In the genomic region with DNA sequence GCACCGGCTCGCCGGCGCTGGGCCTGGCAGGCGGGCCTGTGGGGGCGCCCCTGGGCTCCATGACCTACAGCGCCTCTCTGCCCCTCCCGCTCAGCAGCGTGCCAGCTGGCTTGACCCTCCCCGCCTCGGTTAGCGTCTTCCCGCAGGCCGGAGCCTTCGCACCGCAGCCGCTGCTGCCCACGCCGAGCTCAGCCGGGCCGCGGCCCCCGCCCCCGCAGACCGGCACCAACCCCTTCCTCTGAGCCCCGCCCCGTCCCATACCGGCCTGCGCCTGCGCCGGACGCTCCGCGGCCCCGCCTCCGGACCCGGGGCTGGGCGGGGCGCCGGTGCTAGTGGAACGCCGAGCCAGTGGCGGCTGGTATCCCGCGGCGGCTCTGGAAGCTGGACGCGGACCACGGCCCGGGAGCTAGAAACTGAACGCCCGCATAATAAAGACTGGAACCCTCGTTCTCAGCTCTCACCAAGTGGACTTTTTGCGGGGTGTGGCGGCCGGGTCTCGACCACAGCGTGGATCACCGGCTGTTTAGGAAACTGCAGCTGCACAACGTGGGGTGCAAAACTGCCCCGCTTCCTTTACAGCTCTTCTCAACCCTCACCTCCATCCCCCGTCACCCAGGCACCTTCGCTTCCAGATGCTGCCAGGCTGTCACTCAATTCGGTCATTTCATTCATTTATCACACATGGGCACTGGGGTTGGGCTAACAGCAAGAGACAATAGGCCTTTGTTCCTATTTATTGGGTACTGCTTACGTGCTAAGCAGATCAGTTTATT, we compare ENCODE assay signal across 8 cellular contexts. TPM values are rescaled to one million over a fixed set of nuclear protein-coding genes. Genes with fewer than 3 reads are reported as not detected.
DNase-seq lines count a peak whose midpoint lies in the region; ATAC-seq, FAIRE-seq and TF ChIP-seq lines count a peak whose summit lies in the region.

No MANE protein-coding gene starts in this region.

- no peaks in the 10 kb centered on the region for H3K9me2 ChIP-seq in hepatocyte (replicated peaks; ENCODE audit: insufficient read depth)

- peak overlapping the region; percentile 94 for H2AFZ ChIP-seq in astrocyte (ENCODE audit: low read depth, low read length)
- H2AFZ ChIP-seq in hepatocyte = peak overlapping the region; percentile 42

- H3K9me3 Mint-ChIP-seq in astrocyte (ENCODE audit: unreplicated experiment) = peaks cover 3% of the 10 kb centered on the region

- peak overlapping the region; percentile 74 for H3K4me3 ChIP-seq in astrocyte (ENCODE audit: insufficient read depth, low read depth, low read length)
- peak overlapping the region; percentile 22 for H3K4me3 ChIP-seq in hepatocyte
- peak overlapping the region; percentile 56 for H3K4me3 ChIP-seq in retinal pigment epithelial cell (ENCODE audit: low read length)

- H3K4me2 ChIP-seq in astrocyte (ENCODE audit: low read length) (peak overlapping the region; percentile 96), hepatocyte (peak overlapping the region; percentile 87)

- no peaks in the 10 kb centered on the region for H3K36me3 Mint-ChIP-seq in astrocyte (ENCODE audit: low read depth, unreplicated experiment)

- ATAC-seq in HG02678 (IDR thresholded peaks at IDR 0.05; ENCODE audit: unreplicated experiment) = peak; percentile 83

- no peaks in the 10 kb centered on the region for H3K27me3 ChIP-seq in astrocyte (ENCODE audit: insufficient read depth, low read length)
- no peaks in the 10 kb centered on the region for H3K27me3 ChIP-seq in hepatocyte

- WGBS in hepatocyte (ENCODE audit: low lambda C conversion rate, missing lambda C conversion rate) = 5% methylated on average over 46 of the region's 65 CpGs

- H3K4me3 Mint-ChIP-seq in astrocyte (ENCODE audit: unreplicated experiment) = peak overlapping the region; percentile 89

- H3K36me3 ChIP-seq in astrocyte (ENCODE audit: insufficient read depth, low read length) (no peaks in the 10 kb centered on the region), hepatocyte (replicated peaks; ENCODE audit: insufficient read depth, low read depth) (no peaks in the 10 kb centered on the region)

- H3K9ac ChIP-seq in astrocyte (ENCODE audit: low read length) = peak overlapping the region; percentile 69

- H3K27ac ChIP-seq in astrocyte (ENCODE audit: low read depth, low read length) = peak overlapping the region; percentile 45
- peak overlapping the region; percentile 94 for H3K27ac ChIP-seq in hepatocyte

- H3K79me2 ChIP-seq in astrocyte (ENCODE audit: insufficient read depth, low read length) (no peaks in the 10 kb centered on the region), hepatocyte (peaks cover 2% of the 10 kb centered on the region)

- peak; percentile 94 for FAIRE-seq in GM12891 (lab: Jason Lieb, UNC)
- no peak for FAIRE-seq in astrocyte (lab: Jason Lieb, UNC)

- peaks cover 7% of the 10 kb centered on the region for H3K4me1 Mint-ChIP-seq in astrocyte (ENCODE audit: low read depth, unreplicated experiment)

- peaks cover 16% of the 10 kb centered on the region for H3K4me1 ChIP-seq in astrocyte (ENCODE audit: insufficient read depth, low read length)
- peaks cover 29% of the 10 kb centered on the region for H3K4me1 ChIP-seq in hepatocyte (ENCODE audit: insufficient read depth)

- no peak for TF ChIP-seq POLR2A in GM12891 (IDR thresholded peaks at IDR 0.05; ENCODE audit: low read depth, low read length)

- no peaks in the 10 kb centered on the region for H3K9me3 ChIP-seq in astrocyte (ENCODE audit: insufficient read depth, low read depth, low read length)
- H3K9me3 ChIP-seq in hepatocyte (ENCODE audit: low read depth) = no peaks in the 10 kb centered on the region

- peak overlapping the region; percentile 69 for H3K27ac Mint-ChIP-seq in astrocyte (ENCODE audit: unreplicated experiment)

- TF ChIP-seq CTCF in astrocyte (IDR thresholded peaks at IDR 0.05; ENCODE audit: insufficient read depth, low read depth, low read length) = no peak
- TF ChIP-seq CTCF in hepatocyte (IDR thresholded peaks at IDR 0.05; ENCODE audit: poor library complexity) = peak; percentile 20
- no peak for TF ChIP-seq CTCF in retinal pigment epithelial cell (conservative IDR thresholded peaks at IDR 0.05; ENCODE audit: low read depth, low read length)

- H4K20me1 ChIP-seq in astrocyte (ENCODE audit: insufficient read depth, low read length) (no peaks in the 10 kb centered on the region), hepatocyte (ENCODE audit: insufficient read depth, poor library complexity, severe bottlenecking) (no peaks in the 10 kb centered on the region)

- DNase-seq in GM12891 (ENCODE audit: insufficient read length, low spot score) = peak; percentile 99
- DNase-seq in NCI-H1436 (lab: John Stamatoyannopoulos, UW) = peak; percentile 84
- DNase-seq in T-helper 22 cell (ENCODE audit: low read depth) = peak; percentile 69
- DNase-seq in astrocyte (ENCODE audit: low read depth) = peak; percentile 53
- peak; percentile 95 for DNase-seq in hepatocyte (ENCODE audit: low spot score)
- peak; percentile 37 for DNase-seq in retinal pigment epithelial cell (ENCODE audit: low read depth)
- no peak for DNase-seq in OCI-M2 (lab: John Stamatoyannopoulos, UW; ENCODE audit: unreplicated experiment)

- H3K27me3 Mint-ChIP-seq in astrocyte (ENCODE audit: low read depth, unreplicated experiment) = peaks cover 30% of the 10 kb centered on the region

TF ChIP-seq in GM12891, 5 proteins besides CTCF, POLR2A, EP300 and RAD21:
- TF ChIP-seq TAF1 (IDR thresholded peaks at IDR 0.05; ENCODE audit: low read depth, low read length) = no peak
- no peak for TF ChIP-seq POLR2AphosphoS5 (IDR thresholded peaks at IDR 0.05; ENCODE audit: low read depth, low read length)
- TF ChIP-seq PAX5 (IDR thresholded peaks at IDR 0.05; ENCODE audit: insufficient read depth, low read length, severe bottlenecking) = no peak

RNA-seq across cellular contexts. Expression of gene SPATA20, which starts 4.9 kb away (rescaled TPM):
- polyA plus RNA-seq in GM12891 (2012; ENCODE audit: low read depth, missing spikeins) = 26.5 TPM
- 32.0 and 35.9 TPM in 2 replicates for total RNA-seq in astrocyte
- total RNA-seq in hepatocyte = 91.0 and 97.5 TPM in 2 replicates
- 108 and 114 TPM in 2 replicates for polyA plus RNA-seq in hepatocyte

RNA-seq across cellular contexts. Expression of gene EPN3, which starts 9.6 kb away (rescaled TPM):
- polyA plus RNA-seq in GM12891 (2012; ENCODE audit: low read depth, missing spikeins) = not detected
- total RNA-seq in astrocyte (0.24 and 1.7 TPM in 2 replicates), hepatocyte (2.7 and 3.8 TPM in 2 replicates)
- polyA plus RNA-seq in hepatocyte = 11.5 and 12.1 TPM in 2 replicates

RNA-seq across cellular contexts. Expression of gene CACNA1G, which starts 18.4 kb away (rescaled TPM):
- not detected for polyA plus RNA-seq in GM12891 (2012; ENCODE audit: low read depth, missing spikeins)
- total RNA-seq in astrocyte (0.27 and 0.36 TPM in 2 replicates), hepatocyte (2.9 and 4.8 TPM in 2 replicates)
- polyA plus RNA-seq in hepatocyte = 3.5 and 4.8 TPM in 2 replicates

RNA-seq across cellular contexts. Expression of gene MYCBPAP, which starts 33.9 kb away (rescaled TPM):
- polyA plus RNA-seq in GM12891 (2012; ENCODE audit: low read depth, missing spikeins) = 2.4 TPM
- total RNA-seq in astrocyte (0.99 and 1.4 TPM in 2 replicates), hepatocyte (0.43 TPM in 1 of 2 replicates, not detected in the other)
- 0.70 and 1.2 TPM in 2 replicates for polyA plus RNA-seq in hepatocyte

Comparison
In these comparisons a context has a peak if more than half of its experiments do, and no peak if none do; other contexts are left out.
1. H3K4me3 ChIP-seq: peak in every context shown above with its lines; median percentile 74 in astrocyte; 56 in retinal pigment epithelial cell; 22 in hepatocyte.